12 cellular contexts compared by ENCODE assay signal in genomic region chr9:101307524-101308213, GRCh38.
"Had no signal": no experiment of that assay in that cellular context is flagged by ENCODE, and none has a peak within 500 bp of the region (broad histone marks: within the 10 kb centered on the region; RNA-seq: fewer than 3 reads in every experiment).

No MANE protein-coding gene starts in this region.

- H3K4me1 Mint-ChIP-seq: stimulated activated naive CD8-positive, alpha-beta T cell treated with anti-CD3 and anti-CD28 coated beads, Interleukin-15, amount 100 ng/mL, for 72 hours had no signal

- H3K36me3 ChIP-seq: heart right ventricle, left ventricle myocardium inferior, ovary, thoracic aorta had no signal

- ATAC-seq: heart right ventricle; stimulated activated naive CD8-positive, alpha-beta T cell treated with anti-CD3 and anti-CD28 coated beads, Interleukin-15, amount 100 ng/mL, for 72 hours had no signal

- H3K4me3 ChIP-seq: dorsolateral prefrontal cortex, heart right ventricle, left ventricle myocardium inferior, ovary, thoracic aorta had no signal

- H3K4me1 ChIP-seq: heart right ventricle, left ventricle myocardium inferior had no signal

- H3K9me3 Mint-ChIP-seq: activated T-helper 2 cell treated with anti-CD3 and anti-CD28 coated beads, Interferon-gamma antibody, Interleukin-2, Interleukin-4, amounts not matched to agents 10 μg/mL and 5 μg/mL and 100 μg/mL, durations not matched to agents 14 hours and 24 hours and 36 hours; stimulated activated naive CD8-positive, alpha-beta T cell treated with anti-CD3 and anti-CD28 coated beads, Interleukin-15, amount 100 ng/mL, for 72 hours had no signal

- H3K27ac ChIP-seq: heart right ventricle, left ventricle myocardium inferior, ovary, thoracic aorta had no signal

- H3K27ac Mint-ChIP-seq: activated T-helper 2 cell treated with anti-CD3 and anti-CD28 coated beads, Interferon-gamma antibody, Interleukin-2, Interleukin-4, amounts not matched to agents 10 μg/mL and 5 μg/mL and 100 μg/mL, durations not matched to agents 14 hours and 24 hours and 36 hours; stimulated activated naive CD8-positive, alpha-beta T cell treated with anti-CD3 and anti-CD28 coated beads, Interleukin-15, amount 100 ng/mL, for 72 hours had no signal

- H3K9me3 ChIP-seq: heart right ventricle, left ventricle myocardium inferior, ovary, thoracic aorta had no signal

- H3K4me3 Mint-ChIP-seq: stimulated activated naive CD8-positive, alpha-beta T cell treated with anti-CD3 and anti-CD28 coated beads, Interleukin-15, amount 100 ng/mL, for 72 hours had no signal

- H3K27me3 ChIP-seq: dorsolateral prefrontal cortex, ovary had no signal

- DNase-seq: activated CD4-positive, alpha-beta T cell treated with anti-CD3 and anti-CD28 coated beads, Interleukin-2, amount 50 U/mL, for 1 hour; activated naive CD4-positive, alpha-beta T cell treated with anti-CD3 and anti-CD28 coated beads, Interleukin-2, amount 50 U/mL, for 16 hours; dorsolateral prefrontal cortex; heart right ventricle; islet precursor cell; left ventricle myocardium inferior; mesenchymal stem cell; ovary; stimulated activated CD4-positive, alpha-beta T cell treated with anti-CD3 and anti-CD28 coated beads, Interleukin-4, amount 100 ng/mL, for 4 hours; stimulated activated naive CD8-positive, alpha-beta T cell treated with anti-CD3 and anti-CD28 coated beads, Interleukin-15, amount 100 ng/mL, for 72 hours had no signal
